ENCODE assay signal across 20 cellular contexts in the genomic region with DNA sequence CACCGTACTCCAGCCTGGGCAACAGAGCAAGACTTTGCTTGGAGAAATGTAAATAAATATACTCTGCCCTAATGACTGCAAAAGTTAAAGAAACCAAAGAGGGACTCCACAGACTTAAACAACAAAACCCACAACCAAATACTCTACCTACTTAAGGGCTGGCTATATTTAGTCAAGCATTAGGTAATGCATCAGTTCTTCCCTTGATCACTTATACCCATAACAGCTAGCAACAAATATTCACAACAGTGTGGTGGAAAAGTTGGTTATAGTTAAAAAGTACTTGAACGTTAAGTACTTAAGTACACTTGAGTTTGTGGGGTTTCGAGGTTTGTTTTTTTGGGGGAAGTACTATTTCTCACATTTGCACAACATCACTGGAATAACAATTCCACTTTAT. TPM values are rescaled to one million over a fixed set of nuclear protein-coding genes. Genes with fewer than 3 reads are reported as not detected.
A peak's percentile ranks its signal among the peaks of the same experiment; 100 is the strongest.
DNase-seq lines count a peak whose midpoint lies in the region; ATAC-seq and TF ChIP-seq lines count a peak whose summit lies in the region.
"Had no signal": no experiment of that assay in that cellular context is flagged by ENCODE, and none has a peak within 500 bp of the region (broad histone marks: within the 10 kb centered on the region; RNA-seq: fewer than 3 reads in every experiment).

No MANE protein-coding gene starts in this region.

- peak overlapping the region in 1 of 2 donors; percentile 50 for H3K27ac Mint-ChIP-seq in natural killer cell treated with Interleukin-12 subunit alpha and Interleukin-12 subunit beta and Interleukin-15 and Interleukin-18, amount 100 ng/mL, for 72 hours
- no peak overlapping the region for H3K27ac Mint-ChIP-seq in natural killer cell
- H3K27ac Mint-ChIP-seq in activated B cell treated with CpG ODN at 0.5 μM for 24 hours = peak overlapping the region; percentile 56
- H3K27ac Mint-ChIP-seq in naive thymus-derived CD4-positive, alpha-beta T cell = peak overlapping the region in 5 of 9 donors; percentile 7 to 52 (median 44)

- ATAC-seq in natural killer cell treated with Interleukin-12 subunit alpha and Interleukin-12 subunit beta and Interleukin-15 and Interleukin-18, amount 100 ng/mL, for 72 hours = no peak
- no peak for ATAC-seq in natural killer cell
- ATAC-seq in activated B cell treated with CpG ODN at 0.5 μM for 24 hours (ENCODE audit: low read depth) = no peak
- no peak for ATAC-seq in naive thymus-derived CD4-positive, alpha-beta T cell
- ATAC-seq in upper lobe of left lung (ENCODE audit: low FRiP score in 2 of 2) = no peak
- ATAC-seq in HG03342 (IDR thresholded peaks at IDR 0.05; ENCODE audit: unreplicated experiment) = no peak
- ATAC-seq: gastroesophageal sphincter had no signal

- peaks cover 0 to 8% (median 0%) of the 10 kb centered on the region in 3 experiments for H3K36me3 ChIP-seq in naive thymus-derived CD4-positive, alpha-beta T cell (ENCODE audit: control insufficient read depth in 2 of 3, insufficient read depth in 3 of 3, low read length in 3 of 3)
- no peaks in the 10 kb centered on the region for H3K36me3 ChIP-seq in upper lobe of left lung
- H3K36me3 ChIP-seq: gastroesophageal sphincter had no signal

- POLR2A ChIA-PET in activated B cell treated with CpG ODN at 0.5 μM for 24 hours (lab: Charles Lee) = interaction anchor here (0.6 to 1.7 kb wide), 5 partner anchors 8 to 236 kb away, joined by 3 to 11 read pairs (median 3); partner anchors contain the start of genes ACBD4 and HEXIM1
- POLR2A ChIA-PET in naive thymus-derived CD4-positive, alpha-beta T cell (lab: Charles Lee) = interaction anchor here (1.8 to 9.7 kb wide), 3 partner anchors 6 to 17 kb away, joined by 6 to 516 read pairs (median 8); partner anchors contain the start of gene HEXIM1

- TF ChIP-seq CTCF in natural killer cell (IDR thresholded peaks at IDR 0.05) (no peak), activated B cell treated with CpG ODN at 0.5 μM for 24 hours (IDR thresholded peaks at IDR 0.05) (no peak), upper lobe of left lung (IDR thresholded peaks at IDR 0.05) (no peak)

- H3K27me3 Mint-ChIP-seq in natural killer cell treated with Interleukin-12 subunit alpha and Interleukin-12 subunit beta and Interleukin-15 and Interleukin-18, amount 100 ng/mL, for 72 hours = no peaks in the 10 kb centered on the region
- H3K27me3 Mint-ChIP-seq in natural killer cell (ENCODE audit: low read depth in 2 of 2) = no peaks in the 10 kb centered on the region
- no peaks in the 10 kb centered on the region for H3K27me3 Mint-ChIP-seq in activated B cell treated with CpG ODN at 0.5 μM for 24 hours
- no peaks in the 10 kb centered on the region for H3K27me3 Mint-ChIP-seq in naive thymus-derived CD4-positive, alpha-beta T cell
- H3K27me3 Mint-ChIP-seq: CD4-positive, alpha-beta T cell had no signal

- peak; percentile 13 for DNase-seq in natural killer cell treated with Interleukin-12 subunit alpha and Interleukin-12 subunit beta and Interleukin-15 and Interleukin-18, amount 100 ng/mL, for 72 hours (ENCODE audit: low spot score)
- no peak for DNase-seq in natural killer cell
- DNase-seq in activated B cell treated with CpG ODN at 0.5 μM for 24 hours = no peak
- no peak for DNase-seq in naive thymus-derived CD4-positive, alpha-beta T cell
- DNase-seq in upper lobe of left lung = no peak
- DNase-seq in kidney tubule cell (ENCODE audit: low spot score) = no peak
- no peak for DNase-seq in NCI-H1092 treated with DMSO at 0.1 percent for 48 hours (lab: John Stamatoyannopoulos, UW)
- DNase-seq: activated CD4-positive, alpha-beta T cell treated with anti-CD3 and anti-CD28 coated beads, Interleukin-2, amount 50 U/mL, for 4 hours; activated gamma-delta T cell treated with Interleukin-2 at 50 U/mL for 16 hours; amygdala; CD4-positive, alpha-beta T cell; IMR-90; mammary epithelial cell; NCI-H2081 treated with DMSO at 0.1 percent for 48 hours; testis; WERI-Rb-1 had no signal

- H3K9me3 ChIP-seq in naive thymus-derived CD4-positive, alpha-beta T cell (ENCODE audit: control insufficient read depth in 2 of 3, low read length in 3 of 3) = no peaks in the 10 kb centered on the region
- H3K9me3 ChIP-seq in upper lobe of left lung = no peaks in the 10 kb centered on the region
- H3K9me3 ChIP-seq: gastroesophageal sphincter, testis had no signal

- intact Hi-C loops in natural killer cell (cut with micrococcal nuclease) (no loop called here), activated B cell treated with CpG ODN at 0.5 μM for 24 hours (cut with micrococcal nuclease) (no loop called here)
- intact Hi-C loops in naive thymus-derived CD4-positive, alpha-beta T cell (cut with micrococcal nuclease) = no loop called here

- peaks cover 17 to 28% of the 10 kb centered on the region in 2 donors for H3K4me1 ChIP-seq in naive thymus-derived CD4-positive, alpha-beta T cell (ENCODE audit: control insufficient read depth in 2 of 2, insufficient read depth in 2 of 2, low read length in 2 of 2)
- H3K4me1 ChIP-seq in upper lobe of left lung = peaks cover 46 to 67% (median 55%) of the 10 kb centered on the region in 4 donors

- H3K9me3 Mint-ChIP-seq in natural killer cell treated with Interleukin-12 subunit alpha and Interleukin-12 subunit beta and Interleukin-15 and Interleukin-18, amount 100 ng/mL, for 72 hours = no peaks in the 10 kb centered on the region
- H3K9me3 Mint-ChIP-seq in natural killer cell (no peaks in the 10 kb centered on the region), activated B cell treated with CpG ODN at 0.5 μM for 24 hours (no peaks in the 10 kb centered on the region)
- no peaks in the 10 kb centered on the region for H3K9me3 Mint-ChIP-seq in naive thymus-derived CD4-positive, alpha-beta T cell
- H3K9me3 Mint-ChIP-seq: CD4-positive, alpha-beta T cell had no signal

- H3K4me1 Mint-ChIP-seq in natural killer cell treated with Interleukin-12 subunit alpha and Interleukin-12 subunit beta and Interleukin-15 and Interleukin-18, amount 100 ng/mL, for 72 hours (ENCODE audit: low read depth in 2 of 2) = peaks cover 29 to 30% of the 10 kb centered on the region in 2 donors
- peaks cover 25 to 34% of the 10 kb centered on the region in 2 donors for H3K4me1 Mint-ChIP-seq in natural killer cell
- peaks cover 48% of the 10 kb centered on the region for H3K4me1 Mint-ChIP-seq in activated B cell treated with CpG ODN at 0.5 μM for 24 hours
- H3K4me1 Mint-ChIP-seq in naive thymus-derived CD4-positive, alpha-beta T cell = peaks cover 27 to 53% (median 46%) of the 10 kb centered on the region in 7 donors

- H3K27me3 ChIP-seq in naive thymus-derived CD4-positive, alpha-beta T cell (ENCODE audit: control insufficient read depth in 2 of 2, insufficient read depth in 2 of 2, low read length in 2 of 2) = no peaks in the 10 kb centered on the region
- H3K27me3 ChIP-seq in upper lobe of left lung = no peaks in the 10 kb centered on the region
- H3K27me3 ChIP-seq: gastroesophageal sphincter, testis had no signal

- CTCF ChIA-PET in activated B cell treated with CpG ODN at 0.5 μM for 24 hours (lab: Charles Lee) = interaction anchor here (1.1 kb wide), 1 partner anchor 21 kb away, joined by 7 read pairs; the partner anchor contains the start of gene ACBD4
- CTCF ChIA-PET in naive thymus-derived CD4-positive, alpha-beta T cell (lab: Charles Lee) = interaction anchor here (1.1 to 2.1 kb wide), 4 partner anchors 21 to 79 kb away, joined by 3 to 13 read pairs (median 8); partner anchors contain the start of gene ACBD4

- no peak overlapping the region for H3K4me3 Mint-ChIP-seq in natural killer cell treated with Interleukin-12 subunit alpha and Interleukin-12 subunit beta and Interleukin-15 and Interleukin-18, amount 100 ng/mL, for 72 hours
- H3K4me3 Mint-ChIP-seq in natural killer cell (no peak overlapping the region), activated B cell treated with CpG ODN at 0.5 μM for 24 hours (no peak overlapping the region)
- H3K4me3 Mint-ChIP-seq in naive thymus-derived CD4-positive, alpha-beta T cell = peak overlapping the region in 1 of 10 donors; percentile 21
- H3K4me3 Mint-ChIP-seq: CD4-positive, alpha-beta T cell had no signal

- H3K4me3 ChIP-seq in naive thymus-derived CD4-positive, alpha-beta T cell (ENCODE audit: low read length) = no peak overlapping the region
- no peak overlapping the region for H3K4me3 ChIP-seq in upper lobe of left lung
- H3K4me3 ChIP-seq: coronary artery, gastroesophageal sphincter, smooth muscle cell, testis had no signal

- TF ChIP-seq EP300 in upper lobe of left lung (IDR thresholded peaks at IDR 0.05) = no peak

- H3K27ac ChIP-seq in naive thymus-derived CD4-positive, alpha-beta T cell (ENCODE audit: low read depth, low read length) = no peak overlapping the region
- H3K27ac ChIP-seq in upper lobe of left lung = peak overlapping the region in 3 of 4 donors; percentile 7 to 60 (median 44)
- H3K27ac ChIP-seq: coronary artery, testis, WERI-Rb-1 had no signal

- peaks cover 6% of the 10 kb centered on the region for H3K36me3 Mint-ChIP-seq in natural killer cell treated with Interleukin-12 subunit alpha and Interleukin-12 subunit beta and Interleukin-15 and Interleukin-18, amount 100 ng/mL, for 72 hours
- H3K36me3 Mint-ChIP-seq in natural killer cell (no peaks in the 10 kb centered on the region), activated B cell treated with CpG ODN at 0.5 μM for 24 hours (ENCODE audit: low read depth) (peaks cover 29% of the 10 kb centered on the region)
- peaks cover 0 to 13% (median 6%) of the 10 kb centered on the region in 5 donors for H3K36me3 Mint-ChIP-seq in naive thymus-derived CD4-positive, alpha-beta T cell

- WGBS in upper lobe of left lung, 2 donors = 64 to 67% methylated on average over 3 of the region's 3 CpGs

- TF ChIP-seq POLR2A in upper lobe of left lung (IDR thresholded peaks at IDR 0.05) = no peak

RNA-seq across cellular contexts. Expression of gene HEXIM2, which starts 5.4 kb away (rescaled TPM):
- 10 to 100 TPM in 1 of 2 donors, 1 to 10 TPM in 1; 6.1 to 10.7 TPM for total RNA-seq in natural killer cell treated with Interleukin-12 subunit alpha and Interleukin-12 subunit beta and Interleukin-15 and Interleukin-18, amount 100 ng/mL, for 72 hours
- 1 to 10 TPM; 4.1 to 5.3 (median 4.5) TPM for total RNA-seq in natural killer cell
- total RNA-seq in activated B cell treated with CpG ODN at 0.5 μM for 24 hours = 8.9 and 11.1 TPM in 2 replicates
- 1 to 10 TPM; 2.2 to 8.2 (median 3.4) TPM for total RNA-seq in naive thymus-derived CD4-positive, alpha-beta T cell
- 1 to 10 TPM; 2.4 to 3.2 TPM for polyA plus RNA-seq in naive thymus-derived CD4-positive, alpha-beta T cell
- 10 to 100 TPM in 2 of 6 donors, 1 to 10 TPM in 4; 4.1 to 14.7 (median 9.3) TPM for total RNA-seq in upper lobe of left lung

RNA-seq across cellular contexts. Expression of gene HEXIM1, which starts 8.0 kb away (rescaled TPM):
- total RNA-seq in natural killer cell treated with Interleukin-12 subunit alpha and Interleukin-12 subunit beta and Interleukin-15 and Interleukin-18, amount 100 ng/mL, for 72 hours = 10 to 100 TPM; 48.0 to 66.9 TPM
- total RNA-seq in natural killer cell (10 to 100 TPM; 64.9 to 80.7 (median 79.8) TPM), activated B cell treated with CpG ODN at 0.5 μM for 24 hours (19.5 and 21.5 TPM in 2 replicates), upper lobe of left lung (10 to 100 TPM; 19.9 to 43.8 (median 32.3) TPM)
- 10 to 100 TPM; 28.5 to 41.3 (median 37.6) TPM for total RNA-seq in naive thymus-derived CD4-positive, alpha-beta T cell
- 1 to 10 TPM; 5.1 to 6.1 TPM for polyA plus RNA-seq in naive thymus-derived CD4-positive, alpha-beta T cell

RNA-seq across cellular contexts. Expression of gene ACBD4, which starts 20.8 kb away (rescaled TPM):
- 10 to 100 TPM in 1 of 2 donors, 1 to 10 TPM in 1; 8.3 to 14.8 TPM for total RNA-seq in natural killer cell treated with Interleukin-12 subunit alpha and Interleukin-12 subunit beta and Interleukin-15 and Interleukin-18, amount 100 ng/mL, for 72 hours
- 10 to 100 TPM; 12.0 to 15.9 (median 14.2) TPM for total RNA-seq in natural killer cell
- total RNA-seq in activated B cell treated with CpG ODN at 0.5 μM for 24 hours = 20.1 and 20.6 TPM in 2 replicates
- 10 to 100 TPM; 17.9 to 59.5 (median 31.3) TPM for total RNA-seq in naive thymus-derived CD4-positive, alpha-beta T cell
- polyA plus RNA-seq in naive thymus-derived CD4-positive, alpha-beta T cell = 10 to 100 TPM; 12.3 to 13.9 TPM
- 10 to 100 TPM in 5 of 6 donors, 1 to 10 TPM in 1; 9.7 to 68.1 (median 23.4) TPM for total RNA-seq in upper lobe of left lung

RNA-seq across cellular contexts. Expression of gene PLCD3, which starts 23.9 kb away (rescaled TPM):
- 1 to 10 TPM; 2.7 to 5.9 TPM for total RNA-seq in natural killer cell treated with Interleukin-12 subunit alpha and Interleukin-12 subunit beta and Interleukin-15 and Interleukin-18, amount 100 ng/mL, for 72 hours
- 1 to 10 TPM; 2.5 to 2.9 (median 2.5) TPM for total RNA-seq in natural killer cell
- 0.61 and 1.4 TPM in 2 replicates for total RNA-seq in activated B cell treated with CpG ODN at 0.5 μM for 24 hours
- 1 to 10 TPM; 2.0 to 5.1 (median 3.2) TPM for total RNA-seq in naive thymus-derived CD4-positive, alpha-beta T cell
- polyA plus RNA-seq in naive thymus-derived CD4-positive, alpha-beta T cell = under 1 TPM in 1 of 2 donors, not detected in 1; 0.21 TPM
- total RNA-seq in upper lobe of left lung = 10 to 100 TPM; 24.2 to 65.6 (median 50.6) TPM

Comparison
In these comparisons a context has a peak if more than half of its experiments do, and no peak if none do; other contexts are left out.
1. H3K27ac Mint-ChIP-seq: peak in activated B cell treated with CpG ODN at 0.5 μM for 24 hours (single experiment) and naive thymus-derived CD4-positive, alpha-beta T cell (5 of 9); none in natural killer cell (0 of 2).